8 cellular contexts compared by ENCODE assay signal in genomic region chr3:36907911-36908646, GRCh38. TPM values are rescaled to one million over a fixed set of nuclear protein-coding genes. Genes with fewer than 3 reads are reported as not detected.
DNase-seq lines count a peak whose midpoint lies in the region; ATAC-seq and TF ChIP-seq lines count a peak whose summit lies in the region.

No MANE protein-coding gene starts in this region.

- H3K27ac ChIP-seq in OCI-LY1 (ENCODE audit: low read depth, low read length, poor library complexity, severe bottlenecking) (peak overlapping the region; percentile 85), esophagus muscularis mucosa (replicated peaks in 1 of 4) (peak overlapping the region; percentile 36 to 70 (median 69)), upper lobe of left lung (peak overlapping the region; percentile 82 to 90 (median 90))

- H3K36me3 ChIP-seq in OCI-LY1 (ENCODE audit: insufficient read depth, low read length) (peaks cover 22% of the 10 kb centered on the region), esophagus muscularis mucosa (no peaks in the 10 kb centered on the region), upper lobe of left lung (no peaks in the 10 kb centered on the region)

- peaks cover 7% of the 10 kb centered on the region; the same call in 1 of the 2 replicates for H3F3A ChIP-seq in OCI-LY1 (ENCODE audit: insufficient read depth, low read length)

- H3K9me2 ChIP-seq in OCI-LY1 (ENCODE audit: low read depth, low read length), result no peaks in the 10 kb centered on the region

- H3K36me3 Mint-ChIP-seq in activated T-cell treated with anti-CD3 and anti-CD28 coated beads, Interleukin-2, amount 50 U/mL, for 24 hours (ENCODE audit: low read depth), result peaks cover 5% of the 10 kb centered on the region
- H3K36me3 Mint-ChIP-seq in osteocyte (ENCODE audit: unreplicated experiment), result no peaks in the 10 kb centered on the region

- H3K4me2 ChIP-seq in OCI-LY1 (ENCODE audit: low read length), result peak overlapping the region; percentile 88

- DNase-seq in AG08396 (ENCODE audit: low spot score) (peak; percentile 46), esophagus muscularis mucosa (ENCODE audit: extremely low spot score) (no peak), osteocyte (ENCODE audit: extremely low spot score, unreplicated experiment) (peak; percentile 66), upper lobe of left lung (peak in 1 of 2 donors; percentile 85), NCI-H187 treated with DMSO at 0.1 percent for 48 hours (lab: John Stamatoyannopoulos, UW) (no peak)
- DNase-seq in activated T-cell treated with anti-CD3 and anti-CD28 coated beads, Interleukin-2, amount 50 U/mL, for 24 hours, result peak; percentile 60

- no peaks in the 10 kb centered on the region for H3K9me3 ChIP-seq in OCI-LY1 (ENCODE audit: low read length)
- H3K9me3 ChIP-seq in esophagus muscularis mucosa, result no peaks in the 10 kb centered on the region
- no peaks in the 10 kb centered on the region for H3K9me3 ChIP-seq in upper lobe of left lung

- intact Hi-C loops in esophagus muscularis mucosa (cut with DNase I), result no loop called here

- peak overlapping the region; percentile 97 for H3K27ac Mint-ChIP-seq in activated T-cell treated with anti-CD3 and anti-CD28 coated beads, Interleukin-2, amount 50 U/mL, for 24 hours
- H3K27ac Mint-ChIP-seq in osteocyte (ENCODE audit: unreplicated experiment), result peak overlapping the region; percentile 96

- H3K4me1 ChIP-seq in OCI-LY1 (ENCODE audit: insufficient read depth, low read length, severe bottlenecking) (peaks cover 84% of the 10 kb centered on the region), esophagus muscularis mucosa (peaks cover 0 to 26% (median 12%) of the 10 kb centered on the region in 4 donors), upper lobe of left lung (peaks cover 39 to 57% (median 42%) of the 10 kb centered on the region in 4 donors)

- peak; percentile 24 for ATAC-seq in GM21619 (IDR thresholded peaks at IDR 0.05; ENCODE audit: unreplicated experiment)
- peak; percentile 82 to 87 for ATAC-seq in upper lobe of left lung (ENCODE audit: low FRiP score in 2 of 2)

- H3K79me2 ChIP-seq in OCI-LY1 (ENCODE audit: insufficient read depth, low read length), result peaks cover 9% of the 10 kb centered on the region

- H3K9me3 Mint-ChIP-seq in activated T-cell treated with anti-CD3 and anti-CD28 coated beads, Interleukin-2, amount 50 U/mL, for 24 hours, result no peaks in the 10 kb centered on the region
- no peaks in the 10 kb centered on the region for H3K9me3 Mint-ChIP-seq in osteocyte (ENCODE audit: unreplicated experiment)

- no peaks in the 10 kb centered on the region for H3K27me3 ChIP-seq in OCI-LY1 (ENCODE audit: insufficient read depth, low read length)
- H3K27me3 ChIP-seq in esophagus muscularis mucosa, result no peaks in the 10 kb centered on the region
- no peaks in the 10 kb centered on the region for H3K27me3 ChIP-seq in upper lobe of left lung

- H3K9ac ChIP-seq in OCI-LY1 (ENCODE audit: low read length), result peak overlapping the region; percentile 63

- TF ChIP-seq POLR2A in esophagus muscularis mucosa (IDR thresholded peaks at IDR 0.05; ENCODE audit: low read depth) (no peak), upper lobe of left lung (IDR thresholded peaks at IDR 0.05) (peak in 1 of 4 donors; percentile 57)

- no peaks in the 10 kb centered on the region for H4K20me1 ChIP-seq in OCI-LY1 (ENCODE audit: insufficient read depth, low read length)

- no peak for TF ChIP-seq EP300 in esophagus muscularis mucosa (IDR thresholded peaks at IDR 0.05)
- peak in 2 of 4 donors; percentile 3 to 50 for TF ChIP-seq EP300 in upper lobe of left lung (IDR thresholded peaks at IDR 0.05)

- WGBS in esophagus muscularis mucosa, result 47% methylated on average over 15 of the region's 15 CpGs
- WGBS in upper lobe of left lung, 2 donors, result 9 to 17% methylated on average over 15 of the region's 15 CpGs

- H2AFZ ChIP-seq in OCI-LY1 (ENCODE audit: low read length), result no peak overlapping the region

- H3K4me3 Mint-ChIP-seq in activated T-cell treated with anti-CD3 and anti-CD28 coated beads, Interleukin-2, amount 50 U/mL, for 24 hours, result peak overlapping the region; percentile 94
- H3K4me3 Mint-ChIP-seq in osteocyte (ENCODE audit: unreplicated experiment), result peak overlapping the region; percentile 67

- H3K4me3 ChIP-seq in OCI-LY1 (ENCODE audit: low read depth, low read length, poor library complexity, severe bottlenecking), result peak overlapping the region; percentile 63
- H3K4me3 ChIP-seq in esophagus muscularis mucosa, result peak overlapping the region; percentile 44 to 59 (median 50)
- H3K4me3 ChIP-seq in upper lobe of left lung, result peak overlapping the region; percentile 22 to 68 (median 54)

- TF ChIP-seq CTCF in OCI-LY1 (IDR thresholded peaks at IDR 0.05; ENCODE audit: low read length), result no peak
- TF ChIP-seq CTCF in esophagus muscularis mucosa (IDR thresholded peaks at IDR 0.05), result no peak
- TF ChIP-seq CTCF in osteocyte (IDR thresholded peaks at IDR 0.05), result no peak
- TF ChIP-seq CTCF in upper lobe of left lung (IDR thresholded peaks at IDR 0.05), result no peak

- H3K27me3 Mint-ChIP-seq in activated T-cell treated with anti-CD3 and anti-CD28 coated beads, Interleukin-2, amount 50 U/mL, for 24 hours, result no peaks in the 10 kb centered on the region
- no peaks in the 10 kb centered on the region for H3K27me3 Mint-ChIP-seq in osteocyte (ENCODE audit: unreplicated experiment)

- peaks cover 69% of the 10 kb centered on the region for H3K4me1 Mint-ChIP-seq in activated T-cell treated with anti-CD3 and anti-CD28 coated beads, Interleukin-2, amount 50 U/mL, for 24 hours (ENCODE audit: low read depth)
- H3K4me1 Mint-ChIP-seq in osteocyte (ENCODE audit: unreplicated experiment), result peaks cover 20% of the 10 kb centered on the region

RNA-seq across cellular contexts. Expression of gene TRANK1, which starts 36.8 kb away (rescaled TPM):
- 1 to 10 TPM; 7.3 to 9.6 (median 8.2) TPM for total RNA-seq in esophagus muscularis mucosa
- 24.9 and 26.1 TPM in 2 replicates for total RNA-seq in osteocyte
- 10 to 100 TPM; 10.6 to 39.8 (median 28.1) TPM for total RNA-seq in upper lobe of left lung

Comparison
In these comparisons a context has a peak if more than half of its experiments do, and no peak if none do; other contexts are left out.
1. DNase-seq: peak in AG08396 (single experiment), activated T-cell treated with anti-CD3 and anti-CD28 coated beads, Interleukin-2, amount 50 U/mL, for 24 hours (single experiment) and osteocyte (single experiment); none in esophagus muscularis mucosa (single experiment) and NCI-H187 treated with DMSO at 0.1 percent for 48 hours (single experiment).
2. Peak in every context shown above with its lines, with median percentiles within 50 percentile points of each other: H3K27ac ChIP-seq and H3K4me3 ChIP-seq.